ENCODE assay signal across 1 cellular context in the genomic region with DNA sequence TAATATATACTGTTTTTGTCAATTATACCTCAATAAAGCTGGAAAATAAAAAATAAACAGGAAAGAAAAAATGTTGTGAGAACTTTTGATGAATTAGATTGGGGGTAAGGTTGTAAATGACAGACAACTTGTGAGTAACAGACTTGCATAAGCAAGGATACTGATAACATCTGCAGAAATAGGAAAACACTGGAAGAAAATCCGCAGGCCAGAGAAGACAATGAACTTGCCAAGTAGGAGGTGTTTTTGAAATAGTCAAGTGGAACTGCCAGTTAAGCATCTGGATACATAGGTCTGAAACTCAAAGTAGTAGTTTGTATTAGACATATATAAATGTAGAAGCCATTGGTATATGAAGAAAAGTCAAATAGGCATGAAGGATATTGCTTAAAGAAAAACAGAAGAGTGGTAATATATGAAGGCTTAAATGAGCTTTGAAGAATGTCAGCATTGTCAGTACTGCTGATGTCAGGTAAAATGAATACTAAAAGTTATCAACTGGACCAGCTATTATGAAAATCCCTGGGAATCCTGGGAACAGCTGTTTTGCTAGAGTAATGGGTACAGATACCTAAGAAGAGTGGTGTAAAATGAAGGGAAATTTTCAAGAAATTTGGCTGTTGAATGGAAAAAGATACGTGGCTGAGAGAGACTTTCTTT.
TF ChIP-seq lines count a peak whose summit lies in the region.

No MANE protein-coding gene starts in this region.

TF ChIP-seq in K562, 482 proteins besides CTCF, POLR2A, EP300 and RAD21 (continued from another document):
- TF ChIP-seq, protein P1, sequence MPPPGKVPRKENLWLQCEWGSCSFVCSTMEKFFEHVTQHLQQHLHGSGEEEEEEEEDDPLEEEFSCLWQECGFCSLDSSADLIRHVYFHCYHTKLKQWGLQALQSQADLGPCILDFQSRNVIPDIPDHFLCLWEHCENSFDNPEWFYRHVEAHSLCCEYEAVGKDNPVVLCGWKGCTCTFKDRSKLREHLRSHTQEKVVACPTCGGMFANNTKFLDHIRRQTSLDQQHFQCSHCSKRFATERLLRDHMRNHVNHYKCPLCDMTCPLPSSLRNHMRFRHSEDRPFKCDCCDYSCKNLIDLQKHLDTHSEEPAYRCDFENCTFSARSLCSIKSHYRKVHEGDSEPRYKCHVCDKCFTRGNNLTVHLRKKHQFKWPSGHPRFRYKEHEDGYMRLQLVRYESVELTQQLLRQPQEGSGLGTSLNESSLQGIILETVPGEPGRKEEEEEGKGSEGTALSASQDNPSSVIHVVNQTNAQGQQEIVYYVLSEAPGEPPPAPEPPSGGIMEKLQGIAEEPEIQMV (tag; conservative IDR thresholded peaks at IDR 0.05; ENCODE audit: low read depth), result no peak
- TF ChIP-seq BDP1 (IDR thresholded peaks at IDR 0.05; ENCODE audit: insufficient read depth, insufficient read length) (no peak), HEY1 (CRISPR knock-in tag; IDR thresholded peaks at IDR 0.05; ENCODE audit: borderline replicate concordance) (no peak), SMC3 (conservative IDR thresholded peaks at IDR 0.05; ENCODE audit: insufficient read depth, low read depth, low read length) (no peak), TOE1 (IDR thresholded peaks at IDR 0.05; ENCODE audit: borderline replicate concordance) (no peak), TOE1 (CRISPR knock-in tag; IDR thresholded peaks at IDR 0.05; ENCODE audit: borderline replicate concordance, low read depth) (no peak), POLR3A (IDR thresholded peaks at IDR 0.05; ENCODE audit: borderline replicate concordance, extremely low read depth, insufficient read depth, insufficient read length) (no peak), ZNF785 (CRISPR knock-in tag; IDR thresholded peaks at IDR 0.05) (no peak)
